1 cellular context compared by ENCODE assay signal in the genomic region with DNA sequence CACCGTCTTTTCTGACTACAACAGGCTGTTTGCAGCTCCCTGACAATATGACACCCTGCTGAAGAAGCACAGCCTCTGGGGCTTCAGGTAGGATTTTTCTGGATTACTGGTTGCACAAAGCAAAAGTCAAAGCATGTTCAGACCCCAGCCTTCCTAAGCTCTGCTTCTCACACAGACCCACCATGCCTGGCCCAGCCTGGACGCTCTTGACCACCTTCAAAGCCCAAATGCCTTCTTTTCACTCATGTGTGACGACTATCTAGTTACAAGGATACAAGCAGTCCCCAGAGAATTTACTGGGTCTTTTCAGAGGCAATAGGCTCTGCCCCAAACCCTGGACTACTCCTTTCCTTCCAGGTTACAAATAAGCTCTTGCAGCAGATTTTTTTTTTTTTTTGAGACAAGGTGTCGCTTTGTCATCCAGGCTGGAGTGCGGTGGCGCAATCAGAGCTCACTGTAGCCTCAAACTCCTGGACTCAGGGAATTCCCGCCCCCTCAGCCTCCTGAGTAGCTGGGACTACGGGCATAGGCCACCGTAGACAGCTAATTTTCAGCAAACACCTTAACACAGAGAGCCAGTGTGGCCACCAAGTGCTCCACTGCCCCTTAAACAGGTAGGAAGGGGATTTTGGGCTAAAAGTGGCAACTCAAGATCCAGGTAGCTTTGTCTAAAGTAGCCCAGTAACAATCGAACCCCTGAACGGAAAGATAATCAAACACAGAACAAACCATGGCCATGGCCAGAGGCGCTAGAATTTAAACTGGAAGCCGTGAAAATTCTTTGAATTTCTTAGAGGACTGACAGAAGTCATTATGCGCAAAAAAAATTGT.
TF ChIP-seq lines count a peak whose summit lies in the region.

No MANE protein-coding gene starts in this region.

TF ChIP-seq in HepG2, 621 proteins besides CTCF, POLR2A, EP300 and RAD21 (continued from another document and continues in another):
- TF ChIP-seq, protein P1, sequence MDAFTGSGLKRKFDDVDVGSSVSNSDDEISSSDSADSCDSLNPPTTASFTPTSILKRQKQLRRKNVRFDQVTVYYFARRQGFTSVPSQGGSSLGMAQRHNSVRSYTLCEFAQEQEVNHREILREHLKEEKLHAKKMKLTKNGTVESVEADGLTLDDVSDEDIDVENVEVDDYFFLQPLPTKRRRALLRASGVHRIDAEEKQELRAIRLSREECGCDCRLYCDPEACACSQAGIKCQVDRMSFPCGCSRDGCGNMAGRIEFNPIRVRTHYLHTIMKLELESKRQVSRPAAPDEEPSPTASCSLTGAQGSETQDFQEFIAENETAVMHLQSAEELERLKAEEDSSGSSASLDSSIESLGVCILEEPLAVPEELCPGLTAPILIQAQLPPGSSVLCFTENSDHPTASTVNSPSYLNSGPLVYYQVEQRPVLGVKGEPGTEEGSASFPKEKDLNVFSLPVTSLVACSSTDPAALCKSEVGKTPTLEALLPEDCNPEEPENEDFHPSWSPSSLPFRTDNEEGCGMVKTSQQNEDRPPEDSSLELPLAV (CRISPR knock-in tag; conservative IDR thresholded peaks at IDR 0.05; ENCODE audit: low read depth), result no peak
- TF ChIP-seq RCOR2 (CRISPR knock-in tag; IDR thresholded peaks at IDR 0.05) (0 out of 2 replicates have a peak, but pooled peaks have one; percentile 14), KDM1A (CRISPR knock-in tag; IDR thresholded peaks at IDR 0.05) (no peak), ZNF292 (CRISPR knock-in tag; IDR thresholded peaks at IDR 0.05; ENCODE audit: borderline replicate concordance, low read depth) (peak; percentile 89), SIN3B (IDR thresholded peaks at IDR 0.05; ENCODE audit: low read length) (no peak), ZNF547 (CRISPR knock-in tag; IDR thresholded peaks at IDR 0.05) (no peak), ERF (CRISPR knock-in tag; IDR thresholded peaks at IDR 0.05) (0 out of 2 replicates have a peak, but pooled peaks have one; percentile 26), TBL1XR1 (IDR thresholded peaks at IDR 0.05; ENCODE audit: borderline replicate concordance, low read length, partially characterized antibody) (no peak), ZHX1 (CRISPR knock-in tag; IDR thresholded peaks at IDR 0.05; ENCODE audit: low read depth) (0 out of 2 replicates have a peak, but pooled peaks have one; percentile 53), HNF4G (IDR thresholded peaks at IDR 0.05; ENCODE audit: borderline replicate concordance, low read depth, low read length) (peak; percentile 31; the same call in 1 of the 2 replicates), HNF4G (CRISPR knock-in tag; IDR thresholded peaks at IDR 0.05; ENCODE audit: borderline replicate concordance, low read depth) (no peak), CENPX (CRISPR knock-in tag; IDR thresholded peaks at IDR 0.05) (no peak), ZNF33A (CRISPR knock-in tag; IDR thresholded peaks at IDR 0.05; ENCODE audit: borderline replicate concordance) (no peak), SIX4 (CRISPR knock-in tag; IDR thresholded peaks at IDR 0.05) (no peak; the same call in 1 of the 2 replicates), NR1H2 (CRISPR knock-in tag; IDR thresholded peaks at IDR 0.05; ENCODE audit: borderline replicate concordance, low read depth) (no peak), ZBTB20 (CRISPR knock-in tag; IDR thresholded peaks at IDR 0.05; ENCODE audit: borderline replicate concordance, low read depth) (peak; percentile 49; the same call in 1 of the 2 replicates), ZNF446 (CRISPR knock-in tag; IDR thresholded peaks at IDR 0.05) (no peak), KMT2A (CRISPR knock-in tag; IDR thresholded peaks at IDR 0.05) (peak; percentile 56; the same call in 1 of the 2 replicates), KLF6 (CRISPR knock-in tag; IDR thresholded peaks at IDR 0.05) (0 out of 2 replicates have a peak, but pooled peaks have one; percentile 17), ZKSCAN1 (IDR thresholded peaks at IDR 0.05; ENCODE audit: low read length) (no peak), TOPORS (CRISPR knock-in tag; IDR thresholded peaks at IDR 0.05) (no peak), SPEN (CRISPR knock-in tag; IDR thresholded peaks at IDR 0.05; ENCODE audit: low read depth) (peak; percentile 58; the same call in 1 of the 2 replicates), ZSCAN12 (CRISPR knock-in tag; IDR thresholded peaks at IDR 0.05) (0 out of 2 replicates have a peak, but pooled peaks have one; percentile 16), SOX6 (IDR thresholded peaks at IDR 0.05) (no peak), SOX6 (CRISPR knock-in tag; IDR thresholded peaks at IDR 0.05) (peak; percentile 90), TRAFD1 (CRISPR knock-in tag; IDR thresholded peaks at IDR 0.05; ENCODE audit: borderline replicate concordance) (no peak), TEAD3 (CRISPR knock-in tag; optimal IDR thresholded peaks at IDR 0.05; ENCODE audit: borderline replicate concordance) (peak; percentile 62), AKNA (CRISPR knock-in tag; IDR thresholded peaks at IDR 0.05; ENCODE audit: borderline replicate concordance) (no peak), FOSL2 (CRISPR knock-in tag; IDR thresholded peaks at IDR 0.05) (peak; percentile 67), ZNF121 (CRISPR knock-in tag; IDR thresholded peaks at IDR 0.05) (no peak), STAT5B (CRISPR knock-in tag; IDR thresholded peaks at IDR 0.05) (no peak), MIXL1 (CRISPR knock-in tag; IDR thresholded peaks at IDR 0.05) (no peak; the same call in 1 of the 2 replicates), ZSCAN21 (CRISPR knock-in tag; IDR thresholded peaks at IDR 0.05; ENCODE audit: borderline replicate concordance) (no peak), ZNF766 (CRISPR knock-in tag; IDR thresholded peaks at IDR 0.05; ENCODE audit: borderline replicate concordance) (no peak), TCF7L2 (IDR thresholded peaks at IDR 0.05; ENCODE audit: low read depth, low read length) (no peak), YEATS4 (CRISPR knock-in tag; IDR thresholded peaks at IDR 0.05; ENCODE audit: borderline replicate concordance) (no peak)
- TF ChIP-seq, protein P2, sequence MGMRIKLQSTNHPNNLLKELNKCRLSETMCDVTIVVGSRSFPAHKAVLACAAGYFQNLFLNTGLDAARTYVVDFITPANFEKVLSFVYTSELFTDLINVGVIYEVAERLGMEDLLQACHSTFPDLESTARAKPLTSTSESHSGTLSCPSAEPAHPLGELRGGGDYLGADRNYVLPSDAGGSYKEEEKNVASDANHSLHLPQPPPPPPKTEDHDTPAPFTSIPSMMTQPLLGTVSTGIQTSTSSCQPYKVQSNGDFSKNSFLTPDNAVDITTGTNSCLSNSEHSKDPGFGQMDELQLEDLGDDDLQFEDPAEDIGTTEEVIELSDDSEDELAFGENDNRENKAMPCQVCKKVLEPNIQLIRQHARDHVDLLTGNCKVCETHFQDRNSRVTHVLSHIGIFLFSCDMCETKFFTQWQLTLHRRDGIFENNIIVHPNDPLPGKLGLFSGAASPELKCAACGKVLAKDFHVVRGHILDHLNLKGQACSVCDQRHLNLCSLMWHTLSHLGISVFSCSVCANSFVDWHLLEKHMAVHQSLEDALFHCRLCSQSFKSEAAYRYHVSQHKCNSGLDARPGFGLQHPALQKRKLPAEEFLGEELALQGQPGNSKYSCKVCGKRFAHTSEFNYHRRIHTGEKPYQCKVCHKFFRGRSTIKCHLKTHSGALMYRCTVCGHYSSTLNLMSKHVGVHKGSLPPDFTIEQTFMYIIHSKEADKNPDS (CRISPR knock-in tag; IDR thresholded peaks at IDR 0.05), result no peak
- TF ChIP-seq, protein P3, sequence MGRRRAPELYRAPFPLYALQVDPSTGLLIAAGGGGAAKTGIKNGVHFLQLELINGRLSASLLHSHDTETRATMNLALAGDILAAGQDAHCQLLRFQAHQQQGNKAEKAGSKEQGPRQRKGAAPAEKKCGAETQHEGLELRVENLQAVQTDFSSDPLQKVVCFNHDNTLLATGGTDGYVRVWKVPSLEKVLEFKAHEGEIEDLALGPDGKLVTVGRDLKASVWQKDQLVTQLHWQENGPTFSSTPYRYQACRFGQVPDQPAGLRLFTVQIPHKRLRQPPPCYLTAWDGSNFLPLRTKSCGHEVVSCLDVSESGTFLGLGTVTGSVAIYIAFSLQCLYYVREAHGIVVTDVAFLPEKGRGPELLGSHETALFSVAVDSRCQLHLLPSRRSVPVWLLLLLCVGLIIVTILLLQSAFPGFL (CRISPR knock-in tag; IDR thresholded peaks at IDR 0.05), result no peak
- TF ChIP-seq, protein P4, sequence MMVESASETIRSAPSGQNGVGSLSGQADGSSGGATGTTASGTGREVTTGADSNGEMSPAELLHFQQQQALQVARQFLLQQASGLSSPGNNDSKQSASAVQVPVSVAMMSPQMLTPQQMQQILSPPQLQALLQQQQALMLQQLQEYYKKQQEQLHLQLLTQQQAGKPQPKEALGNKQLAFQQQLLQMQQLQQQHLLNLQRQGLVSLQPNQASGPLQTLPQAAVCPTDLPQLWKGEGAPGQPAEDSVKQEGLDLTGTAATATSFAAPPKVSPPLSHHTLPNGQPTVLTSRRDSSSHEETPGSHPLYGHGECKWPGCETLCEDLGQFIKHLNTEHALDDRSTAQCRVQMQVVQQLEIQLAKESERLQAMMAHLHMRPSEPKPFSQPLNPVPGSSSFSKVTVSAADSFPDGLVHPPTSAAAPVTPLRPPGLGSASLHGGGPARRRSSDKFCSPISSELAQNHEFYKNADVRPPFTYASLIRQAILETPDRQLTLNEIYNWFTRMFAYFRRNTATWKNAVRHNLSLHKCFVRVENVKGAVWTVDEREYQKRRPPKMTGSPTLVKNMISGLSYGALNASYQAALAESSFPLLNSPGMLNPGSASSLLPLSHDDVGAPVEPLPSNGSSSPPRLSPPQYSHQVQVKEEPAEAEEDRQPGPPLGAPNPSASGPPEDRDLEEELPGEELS (CRISPR knock-in tag; IDR thresholded peaks at IDR 0.05), result no peak
